Comparison of ENCODE assay signal across 3 cellular contexts in genomic region chr2:120961396-120961795, GRCh38.
"Had no signal": no experiment of that assay in that cellular context is flagged by ENCODE, and none has a peak within 500 bp of the region (broad histone marks: within the 10 kb centered on the region; RNA-seq: fewer than 3 reads in every experiment).

No MANE protein-coding gene starts in this region.

- DNase-seq: GDM1, GF-D8 had no signal

- ATAC-seq: GM12878 had no signal

- H3K4me3 ChIP-seq: GM12878 had no signal
